In genomic region chr11:72038491-72038890, GRCh38 we compare ENCODE assay signal across 8 cellular contexts. TPM values are rescaled to one million over a fixed set of nuclear protein-coding genes. Genes with fewer than 3 reads are reported as not detected.
DNase-seq lines count a peak whose midpoint lies in the region; ATAC-seq and TF ChIP-seq lines count a peak whose summit lies in the region.
"Had no signal": no experiment of that assay in that cellular context is flagged by ENCODE, and none has a peak within 500 bp of the region (broad histone marks: within the 10 kb centered on the region; RNA-seq: fewer than 3 reads in every experiment).

No MANE protein-coding gene starts in this region.

- no peak overlapping the region for H2BK120ac ChIP-seq in mesendoderm (ENCODE audit: low read depth, low read length)

- H2AFZ ChIP-seq in MM.1S (ENCODE audit: low read length), result no peak overlapping the region

- H3K4ac ChIP-seq in mesendoderm (ENCODE audit: low read depth, low read length), result no peak overlapping the region

- no peak overlapping the region for H2BK5ac ChIP-seq in mesendoderm (ENCODE audit: low read length)

- no peak overlapping the region for H2AK5ac ChIP-seq in mesendoderm (ENCODE audit: low read length)

- H3K9me2 ChIP-seq in MM.1S (replicated peaks; ENCODE audit: insufficient read depth, low read length), result no peaks in the 10 kb centered on the region

- H3K79me2 ChIP-seq in MM.1S (ENCODE audit: low read length) (peaks cover 95% of the 10 kb centered on the region), mesendoderm (ENCODE audit: control insufficient read depth, insufficient read depth, low read length) (peaks cover 41% of the 10 kb centered on the region)

- H3F3A ChIP-seq in MM.1S (ENCODE audit: insufficient read depth, low read length), result peaks cover 13% of the 10 kb centered on the region

- H3K9ac ChIP-seq in MM.1S (ENCODE audit: low read length) (no peak overlapping the region), mesendoderm (ENCODE audit: low read length) (no peak overlapping the region)

- WGBS in mesendoderm (ENCODE audit: extremely low coverage, insufficient coverage, low lambda C conversion rate), result no CpG with 5 or more reads among the region's 2 CpGs

- no peak overlapping the region for H4K8ac ChIP-seq in mesendoderm (ENCODE audit: low read depth, low read length)

- peak overlapping the region; percentile 74; the same call in 1 of the 2 replicates for H3K4me2 ChIP-seq in MM.1S (ENCODE audit: low read depth, low read length)
- H3K4me2 ChIP-seq in mesendoderm (ENCODE audit: low read length), result no peak overlapping the region

- H3K27me3 ChIP-seq in MM.1S (replicated peaks; ENCODE audit: insufficient read depth, low read length) (no peaks in the 10 kb centered on the region), lower lobe of right lung (ENCODE audit: low read depth) (no peaks in the 10 kb centered on the region), mesendoderm (ENCODE audit: insufficient read depth, low read length, poor library complexity) (no peaks in the 10 kb centered on the region)

- peaks cover 29% of the 10 kb centered on the region for H3K4me1 ChIP-seq in MM.1S (ENCODE audit: low read length)
- H3K4me1 ChIP-seq in lower lobe of right lung, result peaks cover 70% of the 10 kb centered on the region
- H3K4me1 ChIP-seq in mesendoderm (ENCODE audit: control insufficient read depth, low read depth, low read length), result peaks cover 15% of the 10 kb centered on the region

- no peak overlapping the region for H2BK15ac ChIP-seq in mesendoderm (replicated peaks; ENCODE audit: low read depth)

- no peak overlapping the region for H3K56ac ChIP-seq in mesendoderm (ENCODE audit: low read length)

- no peak for DNase-seq in MM.1S
- DNase-seq in cerebellar cortex (ENCODE audit: low spot score), result peak; percentile 93
- DNase-seq in lower lobe of right lung, result no peak
- DNase-seq in ureter (ENCODE audit: low spot score), result peak; percentile 75
- no peak for DNase-seq in mesendoderm
- DNase-seq in NCI-H2227 treated with DMSO at 0.1 percent for 48 hours (lab: John Stamatoyannopoulos, UW), result no peak
- DNase-seq: NCI-H345 had no signal

- no peak overlapping the region for H4K5ac ChIP-seq in mesendoderm (ENCODE audit: low read length)

- peak overlapping the region; percentile 13; the same call in 1 of the 2 replicates for H3K27ac ChIP-seq in MM.1S (ENCODE audit: low read length)
- H3K27ac ChIP-seq in lower lobe of right lung, result peak overlapping the region; percentile 76
- H3K27ac ChIP-seq in mesendoderm (ENCODE audit: low read depth, low read length), result no peak overlapping the region

- H3K23ac ChIP-seq in mesendoderm (ENCODE audit: low read length), result no peak overlapping the region

- H3K9me3 ChIP-seq in MM.1S (replicated peaks; ENCODE audit: insufficient read depth, low read length) (no peaks in the 10 kb centered on the region), lower lobe of right lung (no peaks in the 10 kb centered on the region)

- intact Hi-C loops in lower lobe of right lung (cut with DNase I), result no loop called here

- H3K4me3 ChIP-seq in MM.1S (ENCODE audit: low read length), result no peak overlapping the region
- H3K4me3 ChIP-seq in lower lobe of right lung, result peak overlapping the region; percentile 57
- no peak overlapping the region for H3K4me3 ChIP-seq in mesendoderm (ENCODE audit: low read length)

- ATAC-seq in lower lobe of right lung, result peak in 1 of 2 donors; percentile 36
- ATAC-seq in GM19455 (IDR thresholded peaks at IDR 0.05; ENCODE audit: unreplicated experiment), result no peak

- H3K36me3 ChIP-seq in MM.1S (replicated peaks; ENCODE audit: insufficient read depth, low read length) (peaks cover 4% of the 10 kb centered on the region; the same call in 1 of the 2 replicates), lower lobe of right lung (peaks cover 25% of the 10 kb centered on the region), mesendoderm (ENCODE audit: control insufficient read depth, insufficient read depth, low read length) (no peaks in the 10 kb centered on the region)

- no peak overlapping the region for H3K18ac ChIP-seq in mesendoderm (ENCODE audit: low read length)

- H3K79me1 ChIP-seq in mesendoderm (ENCODE audit: low read length), result peaks cover 31% of the 10 kb centered on the region

- TF ChIP-seq CTCF in MM.1S (IDR thresholded peaks at IDR 0.05; ENCODE audit: low read length) (no peak), lower lobe of right lung (IDR thresholded peaks at IDR 0.05) (no peak)

- H4K20me1 ChIP-seq in MM.1S (ENCODE audit: insufficient read depth, low read length), result 0 out of 2 replicates have a peak, but pooled peaks cover 3% of the 10 kb centered on the region

RNA-seq across cellular contexts. Expression of gene IL18BP, which starts 39.8 kb away (rescaled TPM):
- total RNA-seq in lower lobe of right lung (18.0 TPM), ureter (13.1 TPM)
- 4.5 TPM for polyA plus RNA-seq in mesendoderm (2013, experiment 1 of 2)
- 4.4 TPM for polyA plus RNA-seq in mesendoderm (2013, experiment 2 of 2)

RNA-seq across cellular contexts. Expression of gene NUMA1, which starts 41.9 kb away (rescaled TPM):
- total RNA-seq in lower lobe of right lung (200 TPM), ureter (264 TPM)
- 39.0 TPM for polyA plus RNA-seq in mesendoderm (2013, experiment 1 of 2)
- 37.3 TPM for polyA plus RNA-seq in mesendoderm (2013, experiment 2 of 2)

RNA-seq across cellular contexts. Expression of gene LRRC51, which starts 42.2 kb away (rescaled TPM):
- total RNA-seq in lower lobe of right lung, result 14.8 TPM
- total RNA-seq in ureter, result 22.4 TPM
- polyA plus RNA-seq in mesendoderm (2013, experiment 1 of 2), result 3.7 TPM
- polyA plus RNA-seq in mesendoderm (2013, experiment 2 of 2), result 4.3 TPM

Comparison
In these comparisons a context has a peak if more than half of its experiments do, and no peak if none do; other contexts are left out.
1. DNase-seq: peak in cerebellar cortex (single experiment) and ureter (single experiment); none in MM.1S (single experiment), lower lobe of right lung (single experiment), mesendoderm (single experiment) and NCI-H2227 treated with DMSO at 0.1 percent for 48 hours (single experiment).